10 cellular contexts compared by ENCODE assay signal in genomic region chr9:136576269-136576626, GRCh38. TPM values are rescaled to one million over a fixed set of nuclear protein-coding genes. Genes with fewer than 3 reads are reported as not detected.
DNase-seq lines count a peak whose midpoint lies in the region; ATAC-seq and TF ChIP-seq lines count a peak whose summit lies in the region.
"Had no signal": no experiment of that assay in that cellular context is flagged by ENCODE, and none has a peak within 500 bp of the region (broad histone marks: within the 10 kb centered on the region; RNA-seq: fewer than 3 reads in every experiment).

No MANE protein-coding gene starts in this region.

- H3K9me3 ChIP-seq in MG63, result no peaks in the 10 kb centered on the region
- no peaks in the 10 kb centered on the region for H3K9me3 ChIP-seq in osteoblast (ENCODE audit: low read depth, low read length)
- H3K9me3 ChIP-seq in Caco-2, result no peaks in the 10 kb centered on the region

- H3K27me3 Mint-ChIP-seq in Caco-2 (ENCODE audit: insufficient read depth, unreplicated experiment), result no peaks in the 10 kb centered on the region

- H3K36me3 Mint-ChIP-seq in Caco-2 (ENCODE audit: insufficient read depth, unreplicated experiment), result no peaks in the 10 kb centered on the region

- peak; percentile 88 for DNase-seq in Daoy (ENCODE audit: low read depth)
- peak; percentile 93 for DNase-seq in MG63
- DNase-seq in dermis blood vessel endothelial cell, result peak; percentile 37
- DNase-seq in osteoblast (ENCODE audit: insufficient read length, low spot score, missing footprints), result peak; percentile 96
- no peak for DNase-seq in Caco-2
- DNase-seq in mesenteric fat pad (ENCODE audit: low spot score), result no peak

- H3K27ac Mint-ChIP-seq in Caco-2 (ENCODE audit: unreplicated experiment), result no peak overlapping the region

- intact Hi-C loops in Caco-2 (cut with micrococcal nuclease; ENCODE audit: unreplicated experiment), result no loop called here

- no peaks in the 10 kb centered on the region for H3K27me3 ChIP-seq in MG63
- no peaks in the 10 kb centered on the region for H3K27me3 ChIP-seq in osteoblast (ENCODE audit: insufficient read depth, low read length)
- no peaks in the 10 kb centered on the region for H3K27me3 ChIP-seq in Caco-2 (replicated peaks; ENCODE audit: control insufficient read depth, insufficient read depth, low read length)

- H3K4me3 ChIP-seq in MG63 (no peak overlapping the region), osteoblast (ENCODE audit: insufficient read depth, low read length) (no peak overlapping the region), Caco-2 (ENCODE audit: low read depth, low read length) (no peak overlapping the region)

- BruUV-seq in Caco-2 (replicated peaks; lab: Mats Ljungman, UMichigan), result no TSS peak

- CTCF ChIA-PET in Caco-2 (lab: Charles Lee), result no interaction called here

- POLR2A ChIA-PET in Caco-2 (lab: Charles Lee), result no interaction called here

- ATAC-seq in GM19397 (IDR thresholded peaks at IDR 0.05; ENCODE audit: unreplicated experiment), result no peak
- ATAC-seq in GM21526 (IDR thresholded peaks at IDR 0.05; ENCODE audit: low FRiP score, unreplicated experiment), result no peak

- H3K4me3 Mint-ChIP-seq in Caco-2 (ENCODE audit: unreplicated experiment), result no peak overlapping the region

- no peaks in the 10 kb centered on the region for H4K20me1 ChIP-seq in osteoblast (ENCODE audit: insufficient read depth, low read length)

- H3K4me1 ChIP-seq in osteoblast (ENCODE audit: insufficient read depth, low read length) (peaks cover 14% of the 10 kb centered on the region), Caco-2 (peaks cover 28% of the 10 kb centered on the region)
- H3K4me1 ChIP-seq: parathyroid adenoma had no signal

- H3K9me3 Mint-ChIP-seq in Caco-2 (ENCODE audit: unreplicated experiment), result no peaks in the 10 kb centered on the region

- H2AFZ ChIP-seq in osteoblast (ENCODE audit: low read length), result no peak overlapping the region
- H2AFZ ChIP-seq: parathyroid adenoma had no signal

- no peak overlapping the region for H3K27ac ChIP-seq in osteoblast (ENCODE audit: low read depth, low read length)
- H3K27ac ChIP-seq: parathyroid adenoma, VCaP had no signal

- H3K4me1 Mint-ChIP-seq in Caco-2 (ENCODE audit: low read depth, unreplicated experiment), result peaks cover 22% of the 10 kb centered on the region

- no peak overlapping the region for H3K4me2 ChIP-seq in osteoblast (ENCODE audit: insufficient read depth, low read length)

- no peak for TF ChIP-seq CTCF in osteoblast (IDR thresholded peaks at IDR 0.05; ENCODE audit: extremely low read depth, low read depth, low read length)
- no peak for TF ChIP-seq CTCF in Caco-2 (IDR thresholded peaks at IDR 0.05; ENCODE audit: insufficient read depth in 1 of 2, low read depth in 1 of 2, low read length in 1 of 2, severe bottlenecking in 1 of 2, unreplicated experiment in 1 of 2)

- H3K36me3 ChIP-seq in MG63, result no peaks in the 10 kb centered on the region
- no peaks in the 10 kb centered on the region for H3K36me3 ChIP-seq in osteoblast (ENCODE audit: insufficient read depth, low read length)
- H3K36me3 ChIP-seq in Caco-2 (ENCODE audit: control insufficient read depth, insufficient read depth, low read length), result no peaks in the 10 kb centered on the region

- no peaks in the 10 kb centered on the region for H3K79me2 ChIP-seq in osteoblast (ENCODE audit: insufficient read depth, low read length)
- H3K79me2 ChIP-seq: parathyroid adenoma had no signal

RNA-seq across cellular contexts. Expression of gene NOTCH1, which starts 30.4 kb away (rescaled TPM):
- 4.4 and 8.7 TPM in 2 replicates for total RNA-seq in Daoy (2014; rRNA removed; shearing (Covaris generic))
- 4.4 and 4.7 TPM in 2 replicates for total RNA-seq in MG63 (2014; rRNA removed; shearing (Covaris generic); ENCODE audit: low replicate concordance)
- total RNA-seq in dermis blood vessel endothelial cell (157 and 319 TPM in 2 replicates), osteoblast (10.5 and 14.4 TPM in 2 replicates), Caco-2 (2022) (5.5 and 6.3 TPM in 2 replicates), mesenteric fat pad (89.5 TPM)

Comparison
In these comparisons a context has a peak if more than half of its experiments do, and no peak if none do; other contexts are left out.
1. DNase-seq: peak in Daoy (single experiment), MG63 (single experiment), dermis blood vessel endothelial cell (single experiment) and osteoblast (single experiment); none in Caco-2 (0 of 2) and mesenteric fat pad (single experiment).